14 cellular contexts compared by ENCODE assay signal in genomic region chr9:81595887-81596558, GRCh38.
DNase-seq lines count a peak whose midpoint lies in the region; ATAC-seq and TF ChIP-seq lines count a peak whose summit lies in the region.
"Had no signal": no experiment of that assay in that cellular context is flagged by ENCODE, and none has a peak within 500 bp of the region (broad histone marks: within the 10 kb centered on the region; RNA-seq: fewer than 3 reads in every experiment).

No MANE protein-coding gene starts in this region.

- DNase-seq in NCI-H1092 treated with DMSO at 0.1 percent for 48 hours (lab: John Stamatoyannopoulos, UW) (peak; percentile 56), astrocyte of the spinal cord (ENCODE audit: low read depth, low spot score) (peak; percentile 59), mesothelial cell of epicardium (ENCODE audit: low spot score in 2 of 2, unreplicated experiment in 2 of 2) (no peak), dorsolateral prefrontal cortex (no peak)
- DNase-seq in stimulated activated CD4-positive, alpha-beta T cell treated with anti-CD3 and anti-CD28 coated beads, Interleukin-15, amount 100 ng/mL, for 24 hours = no peak
- no peak for DNase-seq in CD8-positive, alpha-beta T cell
- DNase-seq: brain microvascular endothelial cell; C1 segment of cervical spinal cord; esophagus squamous epithelium; NCI-H226; stimulated activated CD4-positive, alpha-beta T cell treated with anti-CD3 and anti-CD28 coated beads, Interleukin-12 subunit alpha, Interleukin-12 subunit beta, amount 100 ng/mL, for 4 hours had no signal

- H3K4me1 Mint-ChIP-seq in mesothelial cell of epicardium = peaks cover 23% of the 10 kb centered on the region
- H3K4me1 Mint-ChIP-seq in CD8-positive, alpha-beta T cell (ENCODE audit: low read depth) = peaks cover 17% of the 10 kb centered on the region

- no peaks in the 10 kb centered on the region for H3K9me3 ChIP-seq in BLaER1
- H3K9me3 ChIP-seq in CD8-positive, alpha-beta T cell (ENCODE audit: low read length) = no peaks in the 10 kb centered on the region
- H3K9me3 ChIP-seq: esophagus squamous epithelium had no signal

- intact Hi-C loops in CD8-positive, alpha-beta T cell (cut with DNase I, micrococcal nuclease) = loop anchor here in 1 of 2 experiments (5.0 kb wide), 1 partner anchor 91 kb away; the partner anchor contains the start of gene TLE1
- intact Hi-C loops in dorsolateral prefrontal cortex (cut with DNase I) = no loop called here

- H3K4me3 Mint-ChIP-seq in mesothelial cell of epicardium = no peak overlapping the region
- no peak overlapping the region for H3K4me3 Mint-ChIP-seq in CD8-positive, alpha-beta T cell

- no peak for TF ChIP-seq CTCF in astrocyte of the spinal cord (IDR thresholded peaks at IDR 0.05; ENCODE audit: low read depth, low read length)
- TF ChIP-seq CTCF in mesothelial cell of epicardium (IDR thresholded peaks at IDR 0.05; ENCODE audit: unreplicated experiment) = no peak
- TF ChIP-seq CTCF in CD8-positive, alpha-beta T cell (IDR thresholded peaks at IDR 0.05) = no peak
- TF ChIP-seq CTCF in dorsolateral prefrontal cortex (IDR thresholded peaks at IDR 0.05 in 54 of 56, conservative IDR thresholded peaks at IDR 0.05 in 2 of 56; ENCODE audit: low read depth in 1 of 56, partially characterized antibody in 56 of 56) = no peak

- CTCF ChIA-PET in CD8-positive, alpha-beta T cell (lab: Charles Lee) = no interaction called here

- no peak for ATAC-seq in CD8-positive, alpha-beta T cell
- no peak for ATAC-seq in HG02973 (IDR thresholded peaks at IDR 0.05; ENCODE audit: unreplicated experiment)
- ATAC-seq: activated CD4-positive, CD25-positive, alpha-beta regulatory T cell treated with anti-CD3 and anti-CD28 coated beads, Interleukin-2, amount 50 U/mL, for 24 hours had no signal

- H3K27ac ChIP-seq in BLaER1 (peak overlapping the region; percentile 71; the same call in 1 of the 2 replicates), dorsolateral prefrontal cortex (peak overlapping the region in 3 of 59 donors; percentile 12 to 46 (median 44))
- no peak overlapping the region for H3K27ac ChIP-seq in CD8-positive, alpha-beta T cell (ENCODE audit: low read depth, low read length)
- H3K27ac ChIP-seq: brain microvascular endothelial cell had no signal

- POLR2A ChIA-PET in CD8-positive, alpha-beta T cell (lab: Charles Lee) = no interaction called here

- H3K4me3 ChIP-seq in BLaER1 (0 out of 2 replicates have a peak overlapping the region, but pooled peaks have one; percentile 27), astrocyte of the spinal cord (ENCODE audit: low read depth, low read length) (no peak overlapping the region), dorsolateral prefrontal cortex (no peak overlapping the region)
- no peak overlapping the region for H3K4me3 ChIP-seq in CD8-positive, alpha-beta T cell (ENCODE audit: low read depth, low read length)
- H3K4me3 ChIP-seq: esophagus squamous epithelium had no signal

- H3K36me3 ChIP-seq in BLaER1 = peaks cover 37% of the 10 kb centered on the region
- H3K36me3 ChIP-seq in CD8-positive, alpha-beta T cell (ENCODE audit: insufficient read depth, low read length) = no peaks in the 10 kb centered on the region
- H3K36me3 ChIP-seq: brain microvascular endothelial cell had no signal

- H3K4me2 ChIP-seq in BLaER1 = peak overlapping the region; percentile 94

- in situ Hi-C loops in astrocyte of the spinal cord (cut with HindIII; ENCODE audit: low sequenced_read_pairs) = no loop called here

- H3K4me1 ChIP-seq in BLaER1 = peaks cover 78% of the 10 kb centered on the region
- no peaks in the 10 kb centered on the region for H3K4me1 ChIP-seq in CD8-positive, alpha-beta T cell (ENCODE audit: insufficient read depth, low read length)

- H3K27me3 ChIP-seq in BLaER1 = no peaks in the 10 kb centered on the region
- no peaks in the 10 kb centered on the region for H3K27me3 ChIP-seq in CD8-positive, alpha-beta T cell (ENCODE audit: insufficient read depth, low read length)
- no peaks in the 10 kb centered on the region for H3K27me3 ChIP-seq in dorsolateral prefrontal cortex
- H3K27me3 ChIP-seq: brain microvascular endothelial cell, esophagus squamous epithelium had no signal

- H3K9me3 Mint-ChIP-seq in mesothelial cell of epicardium = peaks cover 5% of the 10 kb centered on the region
- H3K9me3 Mint-ChIP-seq in CD8-positive, alpha-beta T cell = peaks cover 2% of the 10 kb centered on the region

- H3K9ac ChIP-seq in BLaER1 = no peak overlapping the region; the same call in 1 of the 2 replicates

- peaks cover 66% of the 10 kb centered on the region for H3K36me3 Mint-ChIP-seq in mesothelial cell of epicardium
- no peaks in the 10 kb centered on the region for H3K36me3 Mint-ChIP-seq in CD8-positive, alpha-beta T cell

- H3K27ac Mint-ChIP-seq in mesothelial cell of epicardium = peak overlapping the region; percentile 28
- H3K27ac Mint-ChIP-seq in CD8-positive, alpha-beta T cell = no peak overlapping the region

- H3K27me3 Mint-ChIP-seq in mesothelial cell of epicardium (ENCODE audit: low read depth) = no peaks in the 10 kb centered on the region
- peaks cover 13% of the 10 kb centered on the region for H3K27me3 Mint-ChIP-seq in CD8-positive, alpha-beta T cell (ENCODE audit: low read depth)

- peaks cover 44% of the 10 kb centered on the region for H4K20me1 ChIP-seq in BLaER1

Comparison
In these comparisons a context has a peak if more than half of its experiments do, and no peak if none do; other contexts are left out.
1. DNase-seq: peak in NCI-H1092 treated with DMSO at 0.1 percent for 48 hours (single experiment) and astrocyte of the spinal cord (single experiment); none in mesothelial cell of epicardium (0 of 2), stimulated activated CD4-positive, alpha-beta T cell treated with anti-CD3 and anti-CD28 coated beads, Interleukin-15, amount 100 ng/mL, for 24 hours (single experiment), CD8-positive, alpha-beta T cell (0 of 7) and dorsolateral prefrontal cortex (0 of 10).